ENCODE assay signal across 1 cellular context in genomic region chr12:132558861-132559623, GRCh38.
TF ChIP-seq lines count a peak whose summit lies in the region.

No MANE protein-coding gene starts in this region.

TF ChIP-seq in IMR-90, 13 proteins besides CTCF, POLR2A, EP300 and RAD21 (continued from another document):
- TF ChIP-seq RFX5 (IDR thresholded peaks at IDR 0.05; ENCODE audit: low read depth, low read length) (no peak), MXI1 (IDR thresholded peaks at IDR 0.05; ENCODE audit: borderline replicate concordance, low read depth, low read length) (no peak), CHD1 (IDR thresholded peaks at IDR 0.05; ENCODE audit: low read depth, low read length) (no peak)
TF ChIP-seq in IMR-90: peak in this region for 0.
